In genomic region chr21:27076035-27076434, GRCh38 we compare ENCODE assay signal across 18 cellular contexts.
DNase-seq lines count a peak whose midpoint lies in the region; ATAC-seq, FAIRE-seq and TF ChIP-seq lines count a peak whose summit lies in the region.
"Had no signal": no experiment of that assay in that cellular context is flagged by ENCODE, and none has a peak within 500 bp of the region (broad histone marks: within the 10 kb centered on the region; RNA-seq: fewer than 3 reads in every experiment).

No MANE protein-coding gene starts in this region.

- CTCF ChIA-PET in HepG2 (lab: Yijun Ruan, JAX; ENCODE audit: low intra/inter-chr PET ratio, low total read pairs): no interaction called here

- POLR2A ChIA-PET in HepG2 (lab: Yijun Ruan, JAX): no interaction called here

- TF ChIP-seq CTCF in HepG2 (CRISPR knock-in tag; IDR thresholded peaks at IDR 0.05) (no peak), right lobe of liver (IDR thresholded peaks at IDR 0.05) (no peak)

- no peaks in the 10 kb centered on the region for H3K4me1 ChIP-seq in HepG2 (ENCODE audit: insufficient read depth, low read length)
- H3K4me1 ChIP-seq in right lobe of liver: no peaks in the 10 kb centered on the region
- H3K4me1 ChIP-seq: BE2C had no signal

- H3K27me3 ChIP-seq in HepG2 (ENCODE audit: control insufficient read depth in 1 of 2, insufficient read depth in 2 of 2, low read length in 2 of 2) (no peaks in the 10 kb centered on the region), right lobe of liver (no peaks in the 10 kb centered on the region)
- H3K27me3 ChIP-seq: BE2C had no signal

- H3K27ac ChIP-seq in HepG2 (ENCODE audit: extremely low read length, insufficient read depth, low read length) (no peak overlapping the region), right lobe of liver (no peak overlapping the region)
- H3K27ac ChIP-seq: 22Rv1, C4-2B had no signal

- H3K36me3 ChIP-seq in HepG2 (replicated peaks in 1 of 2; ENCODE audit: control insufficient read depth in 1 of 2, insufficient read depth in 2 of 2, low read length in 2 of 2): no peaks in the 10 kb centered on the region
- H3K36me3 ChIP-seq in right lobe of liver: no peaks in the 10 kb centered on the region
- H3K36me3 ChIP-seq: BE2C had no signal

- H3K9me3 ChIP-seq in HepG2 (ENCODE audit: low read length) (peaks cover 95% of the 10 kb centered on the region), right lobe of liver (no peaks in the 10 kb centered on the region)
- H3K9me3 ChIP-seq: BE2C had no signal

- H3K4me3 ChIP-seq in HepG2 (replicated peaks in 1 of 3; ENCODE audit: insufficient read depth in 1 of 3, low read depth in 2 of 3, low read length in 3 of 3): no peak overlapping the region
- H3K4me3 ChIP-seq in right lobe of liver: no peak overlapping the region
- H3K4me3 ChIP-seq: K562 had no signal

- FAIRE-seq in HepG2 (lab: Jason Lieb, UNC): no peak
- FAIRE-seq: GM12892, H54, K562 had no signal

- in situ Hi-C loops in HepG2 (cut with HindIII; ENCODE audit: extremely low pct_ligation_motif_present, low pct_unique_long_range_greater_than_20kb): no loop called here

- H2AFZ ChIP-seq in HepG2 (ENCODE audit: low read length): no peak overlapping the region

- no peaks in the 10 kb centered on the region for H4K20me1 ChIP-seq in HepG2 (ENCODE audit: insufficient read depth, low read length)

- intact Hi-C loops in HepG2 (cut with micrococcal nuclease; ENCODE audit: unreplicated experiment) (no loop called here), right lobe of liver (cut with DNase I) (no loop called here)

- TF ChIP-seq RAD21 in HepG2 (CRISPR knock-in tag; IDR thresholded peaks at IDR 0.05) (no peak), Ishikawa (IDR thresholded peaks at IDR 0.05; ENCODE audit: low read depth) (no peak)

- no peak overlapping the region for H3K9ac ChIP-seq in HepG2 (ENCODE audit: insufficient read depth, low read depth, low read length)

- no peak overlapping the region for H3K4me2 ChIP-seq in HepG2 (ENCODE audit: low read depth, low read length)

- no peaks in the 10 kb centered on the region for H3K79me2 ChIP-seq in HepG2 (ENCODE audit: insufficient read depth, low read length)

- TF ChIP-seq POLR2A in HepG2 (IDR thresholded peaks at IDR 0.05; ENCODE audit: insufficient read depth in 1 of 2, low read depth in 2 of 2, low read length in 2 of 2): no peak
- no peak for TF ChIP-seq POLR2A in right lobe of liver (IDR thresholded peaks at IDR 0.05)

- ATAC-seq in HepG2 (no peak), right lobe of liver (no peak), GM18868 (IDR thresholded peaks at IDR 0.05; ENCODE audit: unreplicated experiment) (no peak)
- ATAC-seq: HCT116, K562 had no signal

- DNase-seq in HepG2 (ENCODE audit: low spot score): no peak
- no peak for DNase-seq in right lobe of liver
- peak; percentile 15 for DNase-seq in dedifferentiated amniotic fluid mesenchymal stem cell (ENCODE audit: extremely low spot score)
- DNase-seq in renal cortical epithelial cell (ENCODE audit: low read depth): peak; percentile 41
- no peak for DNase-seq in germinal center (ENCODE audit: low spot score)
- DNase-seq in GM19240 (ENCODE audit: insufficient read length, low spot score): no peak
- DNase-seq: BE2C; CD4-positive, alpha-beta memory T cell; DMS79; GDM1 had no signal

- no TSS peak for BruUV-seq in HepG2 (replicated peaks; lab: Mats Ljungman, UMichigan)

- no peak for TF ChIP-seq EP300 in HepG2 (IDR thresholded peaks at IDR 0.05; ENCODE audit: low read depth in 2 of 2, low read length in 2 of 2)
- TF ChIP-seq EP300 in HepG2 (CRISPR knock-in tag; IDR thresholded peaks at IDR 0.05; ENCODE audit: borderline replicate concordance): no peak
- TF ChIP-seq EP300 in Ishikawa (IDR thresholded peaks at IDR 0.05; ENCODE audit: borderline replicate concordance): no peak

TF ChIP-seq in HepG2, 621 proteins besides CTCF, POLR2A, EP300 and RAD21:
- TF ChIP-seq ATF7 (IDR thresholded peaks at IDR 0.05) (peak; percentile 42; the same call in 1 of the 2 replicates), ATF7 (CRISPR knock-in tag; IDR thresholded peaks at IDR 0.05) (no peak), RORA (CRISPR knock-in tag; IDR thresholded peaks at IDR 0.05) (no peak)

TF ChIP-seq in Ishikawa, 13 proteins besides CTCF, POLR2A, EP300 and RAD21:
- TF ChIP-seq TAF1 (IDR thresholded peaks at IDR 0.05; ENCODE audit: low read depth) (no peak), TEAD4 (IDR thresholded peaks at IDR 0.05) (0 out of 2 replicates have a peak, but pooled peaks have one; percentile 22), FOXM1 (IDR thresholded peaks at IDR 0.05; ENCODE audit: borderline replicate concordance, low read depth) (no peak)

Comparison
In these comparisons a context has a peak if more than half of its experiments do, and no peak if none do; other contexts are left out.
1. DNase-seq: peak in dedifferentiated amniotic fluid mesenchymal stem cell (single experiment) and renal cortical epithelial cell (single experiment); none in HepG2 (single experiment), right lobe of liver (0 of 3), germinal center (single experiment) and GM19240 (single experiment).